In the genomic region with DNA sequence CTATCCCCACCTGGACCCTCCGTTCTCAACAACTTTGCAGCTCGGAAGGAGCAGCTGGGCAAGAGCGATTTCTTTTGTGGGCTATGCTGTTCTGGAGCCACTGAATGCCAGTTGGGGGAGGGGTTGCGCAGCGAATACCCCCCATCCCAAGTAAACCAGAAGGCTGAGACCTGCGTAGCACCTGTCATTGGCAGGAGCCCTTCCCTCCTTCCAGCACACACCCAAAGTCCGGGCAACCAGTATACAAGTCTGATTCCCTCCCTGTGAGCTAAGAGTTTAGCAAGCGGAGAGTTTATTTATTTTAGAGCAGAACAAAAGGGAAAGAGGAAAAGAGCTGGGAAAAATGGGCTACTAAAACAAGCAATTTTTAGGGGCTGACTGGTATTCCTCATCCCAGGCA, we compare ENCODE assay signal across 12 cellular contexts. TPM values are rescaled to one million over a fixed set of nuclear protein-coding genes. Genes with fewer than 3 reads are reported as not detected.
DNase-seq lines count a peak whose midpoint lies in the region; ATAC-seq and TF ChIP-seq lines count a peak whose summit lies in the region.
"Had no signal": no experiment of that assay in that cellular context is flagged by ENCODE, and none has a peak within 500 bp of the region (broad histone marks: within the 10 kb centered on the region; RNA-seq: fewer than 3 reads in every experiment).

No MANE protein-coding gene starts in this region.

- no peaks in the 10 kb centered on the region for H3K4me1 ChIP-seq in duodenal mucosa (ENCODE audit: control insufficient read depth in 1 of 2, insufficient read depth in 2 of 2, low read length in 2 of 2)
- peaks cover 6% of the 10 kb centered on the region for H3K4me1 ChIP-seq in mesodermal cell (ENCODE audit: control insufficient read depth, insufficient read depth, low read length, poor library complexity, severe bottlenecking)
- no peaks in the 10 kb centered on the region for H3K4me1 ChIP-seq in thoracic aorta (ENCODE audit: control insufficient read depth in 1 of 2, low read depth in 2 of 2)

- DNase-seq in NCI-H1417 (lab: John Stamatoyannopoulos, UW) (peak in 2 of 3 experiments; percentile 32 to 55), NCI-H1417 treated with DMSO at 0.1 percent for 48 hours (lab: John Stamatoyannopoulos, UW) (no peak), thoracic aorta (ENCODE audit: low spot score) (no peak)
- DNase-seq: activated effector memory CD4-positive, alpha-beta T cell treated with Interleukin-2 at 50 U/mL for 16 hours; naive thymus-derived CD4-positive, alpha-beta T cell had no signal

- no peak overlapping the region for H3K9ac ChIP-seq in duodenal mucosa (ENCODE audit: low read depth in 1 of 2, low read length in 2 of 2)
- H3K9ac ChIP-seq: KMS-11 had no signal

- peak overlapping the region; percentile 52 to 58 for H3K4me3 ChIP-seq in duodenal mucosa (ENCODE audit: low read depth in 1 of 2, low read length in 2 of 2)
- peak overlapping the region; percentile 36 for H3K4me3 ChIP-seq in mesodermal cell (ENCODE audit: extremely low read depth, insufficient read depth, low read length, poor library complexity, severe bottlenecking)
- H3K4me3 ChIP-seq in thoracic aorta: peak overlapping the region; percentile 71

- TF ChIP-seq CTCF in thoracic aorta (IDR thresholded peaks at IDR 0.05): no peak

- no peak overlapping the region for H3K27ac ChIP-seq in duodenal mucosa (ENCODE audit: low read depth, low read length)
- H3K27ac ChIP-seq in mesodermal cell (ENCODE audit: low read depth, low read length, severe bottlenecking): no peak overlapping the region
- H3K27ac ChIP-seq in thoracic aorta: no peak overlapping the region
- H3K27ac ChIP-seq: KMS-11 had no signal

- H3K27me3 ChIP-seq in duodenal mucosa (ENCODE audit: control insufficient read depth in 1 of 2, insufficient read depth in 2 of 2, low read length in 2 of 2) (no peaks in the 10 kb centered on the region), thoracic aorta (replicated peaks; ENCODE audit: insufficient read depth) (no peaks in the 10 kb centered on the region)

- no CpG with 5 or more reads among the region's 8 CpGs for WGBS in mesodermal cell (ENCODE audit: insufficient coverage in 2 of 2), 2 experiments

- no peaks in the 10 kb centered on the region for H3K9me3 ChIP-seq in duodenal mucosa (ENCODE audit: control insufficient read depth in 1 of 2, low read length in 2 of 2)
- H3K9me3 ChIP-seq in mesodermal cell (ENCODE audit: control insufficient read depth, low read length): no peaks in the 10 kb centered on the region
- no peaks in the 10 kb centered on the region for H3K9me3 ChIP-seq in thoracic aorta

- no peak for ATAC-seq in thoracic aorta (ENCODE audit: insufficient number of reproducible peaks, low FRiP score, low read depth)
- ATAC-seq in HG02623 (IDR thresholded peaks at IDR 0.05; ENCODE audit: unreplicated experiment): no peak
- no peak for ATAC-seq in GM18517 (IDR thresholded peaks at IDR 0.05; ENCODE audit: unreplicated experiment)
- no peak for ATAC-seq in GM21360 (IDR thresholded peaks at IDR 0.05; ENCODE audit: unreplicated experiment)
- ATAC-seq: naive thymus-derived CD4-positive, alpha-beta T cell had no signal

- H3K36me3 ChIP-seq in duodenal mucosa (ENCODE audit: control insufficient read depth in 1 of 2, insufficient read depth in 2 of 2, low read length in 2 of 2) (no peaks in the 10 kb centered on the region), mesodermal cell (ENCODE audit: control insufficient read depth, insufficient read depth, low read length) (no peaks in the 10 kb centered on the region), thoracic aorta (no peaks in the 10 kb centered on the region)

RNA-seq across cellular contexts. Expression of gene TMEM35A, which starts 0.5 kb away (rescaled TPM):
- 8.7 TPM for polyA plus RNA-seq in mesodermal cell (2013, experiment 1 of 2)
- 7.1 TPM for polyA plus RNA-seq in mesodermal cell (2013, experiment 2 of 2)
- total RNA-seq in thoracic aorta: 1 to 10 TPM in 1 of 2 donors, under 1 TPM in 1; 0.68 to 7.7 TPM
- total RNA-seq: A172; naive thymus-derived CD4-positive, alpha-beta T cell had no signal

RNA-seq across cellular contexts. Expression of gene CENPI, which starts 18.8 kb away (rescaled TPM):
- polyA plus RNA-seq in mesodermal cell (2013, experiment 1 of 2): 22.5 TPM
- polyA plus RNA-seq in mesodermal cell (2013, experiment 2 of 2): 21.0 TPM
- total RNA-seq in thoracic aorta: 1 to 10 TPM; 2.2 to 2.4 TPM

RNA-seq across cellular contexts. Expression of gene TRMT2B, which starts 27.3 kb away (rescaled TPM):
- polyA plus RNA-seq in mesodermal cell (2013, experiment 1 of 2): 7.9 TPM
- polyA plus RNA-seq in mesodermal cell (2013, experiment 2 of 2): 6.7 TPM
- total RNA-seq in thoracic aorta: 10 to 100 TPM; 16.1 to 20.5 TPM

Comparison
In these comparisons a context has a peak if more than half of its experiments do, and no peak if none do; other contexts are left out.
1. DNase-seq: peak in NCI-H1417 (2 of 3); none in NCI-H1417 treated with DMSO at 0.1 percent for 48 hours (single experiment) and thoracic aorta (single experiment).
2. Peak in every context shown above with its lines, with median percentiles within 50 percentile points of each other: H3K4me3 ChIP-seq.